ENCODE assay signal across 39 cellular contexts in the genomic region with DNA sequence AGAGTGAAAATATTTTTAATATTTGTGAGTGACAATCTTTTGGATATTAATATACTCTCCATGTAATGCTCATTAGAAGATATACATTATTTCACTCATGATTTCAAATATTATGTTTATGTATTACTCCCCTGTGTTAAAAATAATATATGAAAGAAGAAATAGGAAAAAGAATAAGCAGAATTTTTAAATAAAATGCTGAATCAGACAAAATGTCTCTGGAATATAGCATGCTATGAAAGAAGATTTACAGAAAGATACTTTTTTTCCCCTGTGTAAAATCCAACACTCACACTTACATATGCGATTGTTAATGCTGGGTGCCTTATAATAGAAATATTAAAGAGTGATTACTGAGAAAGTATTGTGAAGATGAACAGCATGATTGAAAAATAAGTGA.
"Had no signal": no experiment of that assay in that cellular context is flagged by ENCODE, and none has a peak within 500 bp of the region (broad histone marks: within the 10 kb centered on the region; RNA-seq: fewer than 3 reads in every experiment).

No MANE protein-coding gene starts in this region.

- H3K27ac ChIP-seq: adrenal gland, ascending aorta, body of pancreas, brain microvascular endothelial cell, breast epithelium, cardiac muscle cell had no signal

- H3K27me3 ChIP-seq: adrenal gland, ascending aorta, body of pancreas, brain microvascular endothelial cell, breast epithelium, cardiac muscle cell had no signal

- H3K36me3 Mint-ChIP-seq: activated naive CD4-positive, alpha-beta T cell treated with anti-CD3 and anti-CD28 coated beads, Interleukin-2, amount 10 ng/mL, durations not matched to agents 7 days and 5 days; activated naive CD4-positive, alpha-beta T cell treated with anti-CD3 and anti-CD28 coated beads, Interleukin-2, amount 50 U/mL, for 24 hours; activated naive CD4-positive, alpha-beta T cell treated with anti-CD3 and anti-CD28 coated beads, Interleukin-2, amount 50 U/mL, for 72 hours; activated naive CD8-positive, alpha-beta T cell; activated naive CD8-positive, alpha-beta T cell treated with anti-CD3 and anti-CD28 coated beads for 36 hours; activated naive CD8-positive, alpha-beta T cell treated with anti-CD3 and anti-CD28 coated beads, Interleukin-2, amount 10 ng/mL, durations not matched to agents 7 days and 5 days; brain had no signal

- H3K4me3 Mint-ChIP-seq: activated naive CD4-positive, alpha-beta T cell treated with anti-CD3 and anti-CD28 coated beads for 36 hours; activated naive CD4-positive, alpha-beta T cell treated with anti-CD3 and anti-CD28 coated beads, Interleukin-2, amount 10 ng/mL, durations not matched to agents 7 days and 5 days; activated naive CD4-positive, alpha-beta T cell treated with anti-CD3 and anti-CD28 coated beads, Interleukin-2, amount 50 U/mL, for 24 hours; activated naive CD8-positive, alpha-beta T cell; activated naive CD8-positive, alpha-beta T cell treated with anti-CD3 and anti-CD28 coated beads for 36 hours; activated naive CD8-positive, alpha-beta T cell treated with anti-CD3 and anti-CD28 coated beads, Interleukin-2, amount 10 ng/mL, durations not matched to agents 7 days and 5 days; activated naive CD8-positive, alpha-beta T cell treated with anti-CD3 and anti-CD28 coated beads, Interleukin-2, amount 50 U/mL, for 24 hours; activated T-cell treated with anti-CD3 and anti-CD28 coated beads, Interleukin-2, amount 50 U/mL, for 24 hours; activated T-cell treated with anti-CD3 and anti-CD28 coated beads, Interleukin-2, amount 50 U/mL, for 4 hours; activated T-cell treated with anti-CD3 and anti-CD28 coated beads, Interleukin-2, amount 50 U/mL, for 72 hours; activated T-helper 1 cell treated with anti-CD3 and anti-CD28 coated beads, Interleukin-12 subunit alpha, Interleukin-12 subunit beta, Interleukin-2, Interleukin-4 antibody, amounts not matched to agents 30 ng/mL and 10 ng/mL and 1 ng/mL, durations not matched to agents 14 hours and 24 hours and 36 hours; activated T-helper 17 cell treated with anti-CD3 and anti-CD28 coated beads, Interleukin-2, amount 50 U/mL, for 72 hours; brain; central memory CD8-positive, alpha-beta T cell had no signal

- H3K4me1 Mint-ChIP-seq: activated naive CD4-positive, alpha-beta T cell treated with anti-CD3 and anti-CD28 coated beads, Interleukin-2, amount 10 ng/mL, durations not matched to agents 7 days and 5 days; activated naive CD4-positive, alpha-beta T cell treated with anti-CD3 and anti-CD28 coated beads, Interleukin-2, amount 50 U/mL, for 24 hours; activated naive CD8-positive, alpha-beta T cell treated with anti-CD3 and anti-CD28 coated beads for 36 hours; activated naive CD8-positive, alpha-beta T cell treated with anti-CD3 and anti-CD28 coated beads, Interleukin-2, amount 10 ng/mL, durations not matched to agents 7 days and 5 days; activated naive CD8-positive, alpha-beta T cell treated with anti-CD3 and anti-CD28 coated beads, Interleukin-2, amount 50 U/mL, for 24 hours; activated T-helper 17 cell treated with anti-CD3 and anti-CD28 coated beads, Interleukin-2, amount 50 U/mL, for 72 hours; brain; central memory CD8-positive, alpha-beta T cell had no signal

- ATAC-seq: activated naive CD4-positive, alpha-beta T cell treated with anti-CD3 and anti-CD28 coated beads, Interleukin-2, amount 50 U/mL, for 72 hours; activated naive CD8-positive, alpha-beta T cell treated with anti-CD3 and anti-CD28 coated beads, Interleukin-2, amount 50 U/mL, for 24 hours; activated T-cell treated with anti-CD3 and anti-CD28 coated beads, Interleukin-2, amount 50 U/mL, for 4 hours; activated T-cell treated with anti-CD3 and anti-CD28 coated beads, Interleukin-2, amount 50 U/mL, for 72 hours; activated T-helper 17 cell treated with anti-CD3 and anti-CD28 coated beads, Interleukin-2, amount 50 U/mL, for 72 hours; body of pancreas had no signal

- H3K4me3 ChIP-seq: adrenal gland, ascending aorta, body of pancreas, breast epithelium, cardiac muscle cell had no signal

- H3K9me3 Mint-ChIP-seq: activated naive CD4-positive, alpha-beta T cell treated with anti-CD3 and anti-CD28 coated beads for 36 hours; activated naive CD4-positive, alpha-beta T cell treated with anti-CD3 and anti-CD28 coated beads, Interleukin-2, amount 10 ng/mL, durations not matched to agents 7 days and 5 days; activated naive CD4-positive, alpha-beta T cell treated with anti-CD3 and anti-CD28 coated beads, Interleukin-2, amount 50 U/mL, for 24 hours; activated naive CD8-positive, alpha-beta T cell treated with anti-CD3 and anti-CD28 coated beads for 36 hours; activated naive CD8-positive, alpha-beta T cell treated with anti-CD3 and anti-CD28 coated beads, Interleukin-2, amount 10 ng/mL, durations not matched to agents 7 days and 5 days; activated naive CD8-positive, alpha-beta T cell treated with anti-CD3 and anti-CD28 coated beads, Interleukin-2, amount 50 U/mL, for 24 hours; activated T-cell treated with anti-CD3 and anti-CD28 coated beads, Interleukin-2, amount 50 U/mL, for 24 hours; activated T-cell treated with anti-CD3 and anti-CD28 coated beads, Interleukin-2, amount 50 U/mL, for 4 hours; activated T-cell treated with anti-CD3 and anti-CD28 coated beads, Interleukin-2, amount 50 U/mL, for 72 hours; activated T-helper 1 cell treated with anti-CD3 and anti-CD28 coated beads, Interleukin-12 subunit alpha, Interleukin-12 subunit beta, Interleukin-2, Interleukin-4 antibody, amounts not matched to agents 30 ng/mL and 10 ng/mL and 1 ng/mL, durations not matched to agents 14 hours and 24 hours and 36 hours; activated T-helper 17 cell treated with anti-CD3 and anti-CD28 coated beads, Interleukin-2, amount 50 U/mL, for 72 hours; activated T-helper 2 cell treated with anti-CD3 and anti-CD28 coated beads, Interferon-gamma antibody, Interleukin-2, Interleukin-4, amounts not matched to agents 10 μg/mL and 5 μg/mL and 100 μg/mL, durations not matched to agents 14 hours and 24 hours and 36 hours; central memory CD8-positive, alpha-beta T cell had no signal

- H3K27ac Mint-ChIP-seq: activated naive CD4-positive, alpha-beta T cell treated with anti-CD3 and anti-CD28 coated beads for 36 hours; activated naive CD4-positive, alpha-beta T cell treated with anti-CD3 and anti-CD28 coated beads, Interleukin-2, amount 10 ng/mL, durations not matched to agents 7 days and 5 days; activated naive CD4-positive, alpha-beta T cell treated with anti-CD3 and anti-CD28 coated beads, Interleukin-2, amount 50 U/mL, for 24 hours; activated naive CD4-positive, alpha-beta T cell treated with anti-CD3 and anti-CD28 coated beads, Interleukin-2, amount 50 U/mL, for 72 hours; activated naive CD8-positive, alpha-beta T cell; activated naive CD8-positive, alpha-beta T cell treated with anti-CD3 and anti-CD28 coated beads for 36 hours; activated naive CD8-positive, alpha-beta T cell treated with anti-CD3 and anti-CD28 coated beads, Interleukin-2, amount 10 ng/mL, durations not matched to agents 7 days and 5 days; activated naive CD8-positive, alpha-beta T cell treated with anti-CD3 and anti-CD28 coated beads, Interleukin-2, amount 50 U/mL, for 24 hours; activated T-cell treated with anti-CD3 and anti-CD28 coated beads, Interleukin-2, amount 50 U/mL, for 24 hours; activated T-cell treated with anti-CD3 and anti-CD28 coated beads, Interleukin-2, amount 50 U/mL, for 72 hours; activated T-helper 1 cell treated with anti-CD3 and anti-CD28 coated beads, Interleukin-12 subunit alpha, Interleukin-12 subunit beta, Interleukin-2, Interleukin-4 antibody, amounts not matched to agents 30 ng/mL and 10 ng/mL and 1 ng/mL, durations not matched to agents 14 hours and 24 hours and 36 hours; activated T-helper 17 cell treated with anti-CD3 and anti-CD28 coated beads, Interleukin-2, amount 50 U/mL, for 72 hours; activated T-helper 2 cell treated with anti-CD3 and anti-CD28 coated beads, Interferon-gamma antibody, Interleukin-2, Interleukin-4, amounts not matched to agents 10 μg/mL and 5 μg/mL and 100 μg/mL, durations not matched to agents 14 hours and 24 hours and 36 hours; brain had no signal

- DNase-seq: activated effector memory CD4-positive, alpha-beta T cell treated with anti-CD3 and anti-CD28 coated beads, Interleukin-2, amount 50 U/mL, for 16 hours; activated effector memory CD4-positive, alpha-beta T cell treated with Interleukin-2 at 50 U/mL for 16 hours; activated gamma-delta T cell; activated gamma-delta T cell treated with Interleukin-2 at 50 U/mL for 16 hours; activated naive CD4-positive, alpha-beta T cell; activated naive CD4-positive, alpha-beta T cell treated with anti-CD3 and anti-CD28 coated beads for 36 hours; activated naive CD4-positive, alpha-beta T cell treated with anti-CD3 and anti-CD28 coated beads, Interleukin-2, amount 10 ng/mL, durations not matched to agents 7 days and 5 days; activated naive CD4-positive, alpha-beta T cell treated with anti-CD3 and anti-CD28 coated beads, Interleukin-2, amount 50 U/mL, for 16 hours; activated naive CD4-positive, alpha-beta T cell treated with Interleukin-2 at 50 U/mL for 16 hours; activated naive CD8-positive, alpha-beta T cell treated with anti-CD3 and anti-CD28 coated beads for 36 hours; activated naive CD8-positive, alpha-beta T cell treated with anti-CD3 and anti-CD28 coated beads, Interleukin-2, amount 10 ng/mL, durations not matched to agents 7 days and 5 days; activated naive CD8-positive, alpha-beta T cell treated with anti-CD3 and anti-CD28 coated beads, Interleukin-2, amount 50 U/mL, for 24 hours; activated T-cell treated with anti-CD3 and anti-CD28 coated beads, Interleukin-2, amount 50 U/mL, for 24 hours; activated T-cell treated with anti-CD3 and anti-CD28 coated beads, Interleukin-2, amount 50 U/mL, for 4 hours; activated T-cell treated with anti-CD3 and anti-CD28 coated beads, Interleukin-2, amount 50 U/mL, for 48 hours; activated T-cell treated with anti-CD3 and anti-CD28 coated beads, Interleukin-2, amount 50 U/mL, for 72 hours; adrenal gland; amniotic stem cell; amygdala; anterior cingulate cortex; aorta; body of pancreas; brain microvascular endothelial cell; caudate nucleus; central memory CD4-positive, alpha-beta T cell; cerebellar nuclear complex had no signal

- H3K4me1 ChIP-seq: adrenal gland, ascending aorta, body of pancreas, breast epithelium had no signal

- FAIRE-seq: astrocyte, bronchial epithelial cell had no signal

- H3K9me3 ChIP-seq: adrenal gland, ascending aorta, body of pancreas, breast epithelium had no signal

- H3K27me3 Mint-ChIP-seq: activated naive CD4-positive, alpha-beta T cell treated with anti-CD3 and anti-CD28 coated beads, Interleukin-2, amount 10 ng/mL, durations not matched to agents 7 days and 5 days; activated naive CD4-positive, alpha-beta T cell treated with anti-CD3 and anti-CD28 coated beads, Interleukin-2, amount 50 U/mL, for 24 hours; activated naive CD8-positive, alpha-beta T cell; activated naive CD8-positive, alpha-beta T cell treated with anti-CD3 and anti-CD28 coated beads for 36 hours; activated naive CD8-positive, alpha-beta T cell treated with anti-CD3 and anti-CD28 coated beads, Interleukin-2, amount 10 ng/mL, durations not matched to agents 7 days and 5 days; activated naive CD8-positive, alpha-beta T cell treated with anti-CD3 and anti-CD28 coated beads, Interleukin-2, amount 50 U/mL, for 24 hours; activated T-cell treated with anti-CD3 and anti-CD28 coated beads, Interleukin-2, amount 50 U/mL, for 24 hours; activated T-helper 17 cell treated with anti-CD3 and anti-CD28 coated beads, Interleukin-2, amount 50 U/mL, for 72 hours; brain; central memory CD8-positive, alpha-beta T cell had no signal

- H3K36me3 ChIP-seq: adrenal gland, ascending aorta, brain microvascular endothelial cell, breast epithelium, cardiac muscle cell had no signal
